In genomic region chr14:99382781-99383456, GRCh38 we compare ENCODE assay signal across 22 cellular contexts.
DNase-seq lines count a peak whose midpoint lies in the region; ATAC-seq, FAIRE-seq and TF ChIP-seq lines count a peak whose summit lies in the region.
"Had no signal": no experiment of that assay in that cellular context is flagged by ENCODE, and none has a peak within 500 bp of the region (broad histone marks: within the 10 kb centered on the region; RNA-seq: fewer than 3 reads in every experiment).

No MANE protein-coding gene starts in this region.

- no peak for FAIRE-seq in bronchial epithelial cell (lab: Jason Lieb, UNC)

- DNase-seq in H4 (ENCODE audit: low spot score) (peak; percentile 68), NCI-H460 (ENCODE audit: extremely low read depth, low read depth) (peak; percentile 12), bronchial epithelial cell (ENCODE audit: low read depth) (peak; percentile 17), osteocyte (ENCODE audit: extremely low spot score, unreplicated experiment) (no peak), NCI-H2196 (lab: John Stamatoyannopoulos, UW; ENCODE audit: unreplicated experiment) (no peak)
- DNase-seq in stimulated activated CD4-positive, alpha-beta T cell treated with anti-CD3 and anti-CD28 coated beads, Interleukin-15, amount 100 ng/mL, for 24 hours: no peak
- DNase-seq: activated CD4-positive, alpha-beta T cell treated with anti-CD3 and anti-CD28 coated beads, Interleukin-2, amount 50 U/mL, for 1 hour; BE2C; dermis blood vessel endothelial cell; head of caudate nucleus; naive thymus-derived CD4-positive, alpha-beta T cell; NCI-H1694 treated with DMSO at 0.1 percent for 48 hours; NCI-H524 had no signal

- peaks cover 17% of the 10 kb centered on the region for H3K4me1 Mint-ChIP-seq in osteocyte (ENCODE audit: unreplicated experiment)

- peaks cover 12% of the 10 kb centered on the region for H3K27me3 Mint-ChIP-seq in osteocyte (ENCODE audit: unreplicated experiment)

- no peaks in the 10 kb centered on the region for H3K36me3 Mint-ChIP-seq in osteocyte (ENCODE audit: unreplicated experiment)
- H3K36me3 Mint-ChIP-seq: activated naive CD4-positive, alpha-beta T cell treated with anti-CD3 and anti-CD28 coated beads, Interleukin-2, amount 50 U/mL, for 24 hours; naive thymus-derived CD4-positive, alpha-beta T cell had no signal

- H3K4me3 Mint-ChIP-seq in osteocyte (ENCODE audit: unreplicated experiment): no peak overlapping the region
- H3K4me3 Mint-ChIP-seq: activated naive CD4-positive, alpha-beta T cell treated with anti-CD3 and anti-CD28 coated beads, Interleukin-2, amount 50 U/mL, for 24 hours; naive thymus-derived CD4-positive, alpha-beta T cell had no signal

- no peaks in the 10 kb centered on the region for H3K36me3 ChIP-seq in bronchial epithelial cell (ENCODE audit: control insufficient read depth, insufficient read depth, low read length)
- H3K36me3 ChIP-seq: BE2C, esophagus muscularis mucosa, HAP-1, spleen, thoracic aorta had no signal

- H3K27ac Mint-ChIP-seq in osteocyte (ENCODE audit: unreplicated experiment): peak overlapping the region; percentile 32
- H3K27ac Mint-ChIP-seq: activated naive CD4-positive, alpha-beta T cell treated with anti-CD3 and anti-CD28 coated beads, Interleukin-2, amount 50 U/mL, for 24 hours; naive thymus-derived CD4-positive, alpha-beta T cell; progenitor cell of endocrine pancreas had no signal

- H3K9me3 Mint-ChIP-seq in osteocyte (ENCODE audit: unreplicated experiment): peaks cover 4% of the 10 kb centered on the region
- H3K9me3 Mint-ChIP-seq: activated naive CD4-positive, alpha-beta T cell treated with anti-CD3 and anti-CD28 coated beads, Interleukin-2, amount 50 U/mL, for 24 hours; naive thymus-derived CD4-positive, alpha-beta T cell had no signal

- H3K4me3 ChIP-seq in bronchial epithelial cell (ENCODE audit: low read depth, low read length): no peak overlapping the region
- H3K4me3 ChIP-seq: esophagus muscularis mucosa, HAP-1, lung, spleen, thoracic aorta had no signal

- ATAC-seq in GM19023 (IDR thresholded peaks at IDR 0.05; ENCODE audit: unreplicated experiment): no peak
- ATAC-seq in GM21381 (IDR thresholded peaks at IDR 0.05; ENCODE audit: unreplicated experiment): no peak
- ATAC-seq: naive thymus-derived CD4-positive, alpha-beta T cell had no signal

- TF ChIP-seq CTCF in bronchial epithelial cell (IDR thresholded peaks at IDR 0.05; ENCODE audit: insufficient read depth, low read length, severe bottlenecking) (no peak), osteocyte (IDR thresholded peaks at IDR 0.05) (no peak)

- H3K27me3 ChIP-seq in bronchial epithelial cell (ENCODE audit: control insufficient read depth, insufficient read depth, low read length): peaks cover 6% of the 10 kb centered on the region

Comparison
In these comparisons a context has a peak if more than half of its experiments do, and no peak if none do; other contexts are left out.
1. DNase-seq: peak in H4 (single experiment), NCI-H460 (single experiment) and bronchial epithelial cell (single experiment); none in osteocyte (single experiment), NCI-H2196 (single experiment) and stimulated activated CD4-positive, alpha-beta T cell treated with anti-CD3 and anti-CD28 coated beads, Interleukin-15, amount 100 ng/mL, for 24 hours (single experiment).